Comparison of ENCODE assay signal across 19 cellular contexts in the genomic region with DNA sequence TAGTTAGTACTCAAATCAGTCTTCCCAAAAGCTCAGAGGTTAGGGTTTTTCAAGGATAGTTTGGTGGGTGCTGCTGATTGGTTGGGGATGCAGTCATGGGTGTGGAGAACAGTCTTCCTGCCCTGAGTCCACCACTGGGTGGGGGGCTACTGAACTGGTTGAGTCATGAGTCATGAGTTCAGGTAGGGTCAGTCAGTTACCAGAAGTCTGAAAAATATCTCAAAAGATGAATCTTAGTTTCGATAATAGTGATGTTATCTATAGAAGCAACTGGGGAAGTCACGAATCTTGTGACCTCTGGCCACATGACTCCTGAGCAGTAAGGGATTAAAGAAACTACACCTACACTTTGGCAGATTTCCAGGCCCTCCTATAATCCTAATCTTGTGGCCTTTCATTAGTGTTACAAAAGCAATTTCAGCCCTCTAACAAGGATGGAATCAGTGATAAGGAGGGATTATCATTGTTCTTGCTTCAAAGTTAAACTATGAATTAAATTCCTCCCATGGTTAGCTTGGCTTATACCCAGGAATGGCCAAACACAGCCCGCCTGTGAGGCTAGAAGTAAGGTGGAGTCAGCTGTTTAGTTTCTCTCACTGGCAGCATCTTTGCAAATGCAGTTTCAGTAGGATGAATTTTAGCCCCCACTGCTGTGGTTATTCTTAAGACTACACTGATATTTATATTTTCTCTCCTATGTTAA. TPM values are rescaled to one million over a fixed set of nuclear protein-coding genes. Genes with fewer than 3 reads are reported as not detected.
A peak's percentile ranks its signal among the peaks of the same experiment; 100 is the strongest.
DNase-seq lines count a peak whose midpoint lies in the region; ATAC-seq, FAIRE-seq and TF ChIP-seq lines count a peak whose summit lies in the region.
"Had no signal": no experiment of that assay in that cellular context is flagged by ENCODE, and none has a peak within 500 bp of the region (broad histone marks: within the 10 kb centered on the region; RNA-seq: fewer than 3 reads in every experiment).

No MANE protein-coding gene starts in this region.

- ATAC-seq in GM18858 (IDR thresholded peaks at IDR 0.05; ENCODE audit: unreplicated experiment) (peak; percentile 62), GM23338 (no peak), HG03378 (IDR thresholded peaks at IDR 0.05; ENCODE audit: unreplicated experiment) (peak; percentile 70)
- no peak for ATAC-seq in activated naive CD4-positive, alpha-beta T cell treated with anti-CD3 and anti-CD28 coated beads, Interleukin-2, amount 50 U/mL, for 72 hours
- ATAC-seq: heart right ventricle, PC-3 had no signal

- H3K9ac ChIP-seq in H1 (replicated peaks in 1 of 4; ENCODE audit: extremely low read depth in 1 of 4, low read depth in 3 of 4, low read length in 3 of 4) = no peak overlapping the region

- no peak for TF ChIP-seq RAD21 in H1 (IDR thresholded peaks at IDR 0.05 in 1 of 2, conservative IDR thresholded peaks at IDR 0.05 in 1 of 2; ENCODE audit: low read depth in 2 of 2, low read length in 2 of 2)

- peak overlapping the region; percentile 84; the same call in 1 of the 2 replicates for H3K18ac ChIP-seq in H1 (ENCODE audit: extremely low read depth, low read length)

- peaks cover 38% of the 10 kb centered on the region for H3K4me1 Mint-ChIP-seq in GM23338
- H3K4me1 Mint-ChIP-seq: activated CD4-positive, alpha-beta T cell treated with anti-CD3 and anti-CD28 coated beads, Interleukin-2, amount 10 ng/mL, durations not matched to agents 24 days and 14 days had no signal

- peaks cover 3% of the 10 kb centered on the region; the same call in 1 of the 2 replicates for H3K9me2 ChIP-seq in GM23338 (ENCODE audit: insufficient read depth)

- no peaks in the 10 kb centered on the region for H3K36me3 Mint-ChIP-seq in GM23338 (ENCODE audit: low read depth)
- H3K36me3 Mint-ChIP-seq in activated naive CD4-positive, alpha-beta T cell treated with anti-CD3 and anti-CD28 coated beads, Interleukin-2, amount 50 U/mL, for 72 hours = no peaks in the 10 kb centered on the region

- H3K56ac ChIP-seq in H1 (replicated peaks; ENCODE audit: insufficient read length, low read depth, low read length) = no peak overlapping the region

- no peak overlapping the region for H2BK12ac ChIP-seq in H1 (ENCODE audit: low read depth, low read length)

- no peak overlapping the region for H4K8ac ChIP-seq in H1 (ENCODE audit: extremely low read depth, insufficient read depth, low read length)

- H3K79me2 ChIP-seq in GM23338 (replicated peaks; ENCODE audit: insufficient read depth) (no peaks in the 10 kb centered on the region), H1 (ENCODE audit: control insufficient read depth in 1 of 2, insufficient read depth in 2 of 2, low read length in 2 of 2) (no peaks in the 10 kb centered on the region)

- no peaks in the 10 kb centered on the region for H3K79me1 ChIP-seq in H1 (ENCODE audit: low read depth, low read length)

- peak overlapping the region; percentile 79; the same call in 1 of the 2 replicates for H3K27ac Mint-ChIP-seq in GM23338
- no peak overlapping the region for H3K27ac Mint-ChIP-seq in activated naive CD4-positive, alpha-beta T cell treated with anti-CD3 and anti-CD28 coated beads, Interleukin-2, amount 50 U/mL, for 72 hours
- H3K27ac Mint-ChIP-seq: activated CD4-positive, alpha-beta T cell treated with anti-CD3 and anti-CD28 coated beads, Interleukin-2, amount 10 ng/mL, durations not matched to agents 24 days and 14 days; activated T-helper 2 cell treated with anti-CD3 and anti-CD28 coated beads, Interferon-gamma antibody, Interleukin-2, Interleukin-4, amounts not matched to agents 10 μg/mL and 5 μg/mL and 100 μg/mL, durations not matched to agents 14 hours and 24 hours and 36 hours had no signal

- no peaks in the 10 kb centered on the region for H3K9me3 Mint-ChIP-seq in GM23338
- peaks cover 0 to 15% of the 10 kb centered on the region in 2 donors for H3K9me3 Mint-ChIP-seq in activated naive CD4-positive, alpha-beta T cell treated with anti-CD3 and anti-CD28 coated beads, Interleukin-2, amount 50 U/mL, for 72 hours
- H3K9me3 Mint-ChIP-seq: activated CD4-positive, alpha-beta T cell treated with anti-CD3 and anti-CD28 coated beads, Interleukin-2, amount 10 ng/mL, durations not matched to agents 24 days and 14 days; activated T-helper 2 cell treated with anti-CD3 and anti-CD28 coated beads, Interferon-gamma antibody, Interleukin-2, Interleukin-4, amounts not matched to agents 10 μg/mL and 5 μg/mL and 100 μg/mL, durations not matched to agents 14 hours and 24 hours and 36 hours had no signal

- peak overlapping the region; percentile 26 for H2BK120ac ChIP-seq in H1 (replicated peaks; ENCODE audit: low read depth, low read length)

- no peak overlapping the region for H4K91ac ChIP-seq in H1 (replicated peaks; ENCODE audit: insufficient read length, low read length)

- H3K4me2 ChIP-seq in GM23338 (peak overlapping the region; percentile 24; the same call in 1 of the 2 replicates), H1 (ENCODE audit: insufficient read depth in 1 of 2, low read depth in 2 of 2, low read length in 2 of 2) (0 out of 4 replicates have a peak overlapping the region, but pooled peaks of 1 of the 2 experiments have one; percentile 23)

- WGBS in H1 (ENCODE audit: extremely low coverage in 1 of 2, insufficient coverage in 1 of 2, insufficient read length in 1 of 2, insufficient replicate concordance in 2 of 2, low coverage in 1 of 2, low lambda C conversion rate in 2 of 2, missing lambda C conversion rate in 1 of 2), 2 experiments = 98% methylated on average over 3 of the region's 3 CpGs; no CpG with 5 or more reads in 1 of the 2 experiments

- no peak overlapping the region for H3K4me3 Mint-ChIP-seq in GM23338
- H3K4me3 Mint-ChIP-seq: activated CD4-positive, alpha-beta T cell treated with anti-CD3 and anti-CD28 coated beads, Interleukin-2, amount 10 ng/mL, durations not matched to agents 24 days and 14 days had no signal

- TF ChIP-seq CTCF in GM23338 (conservative IDR thresholded peaks at IDR 0.05; ENCODE audit: low read depth in 2 of 2) (no peak), H1 (IDR thresholded peaks at IDR 0.05; ENCODE audit: control extremely low read depth in 1 of 3, insufficient read depth in 1 of 3, low read depth in 1 of 3, low read length in 3 of 3) (no peak)

- no peak overlapping the region for H3K23ac ChIP-seq in H1 (ENCODE audit: insufficient read length)

- peaks cover 3% of the 10 kb centered on the region for H3K27me3 Mint-ChIP-seq in GM23338 (ENCODE audit: insufficient read depth, low read depth, poor library complexity)
- H3K27me3 Mint-ChIP-seq: activated CD4-positive, alpha-beta T cell treated with anti-CD3 and anti-CD28 coated beads, Interleukin-2, amount 10 ng/mL, durations not matched to agents 24 days and 14 days had no signal

- no peaks in the 10 kb centered on the region for H3K36me3 ChIP-seq in GM23338 (ENCODE audit: insufficient read depth)
- H3K36me3 ChIP-seq in H1 (ENCODE audit: control insufficient read depth in 2 of 4, insufficient read depth in 4 of 4, low read length in 3 of 4) = no peaks in the 10 kb centered on the region
- H3K36me3 ChIP-seq: heart right ventricle, vagina had no signal

- no peaks in the 10 kb centered on the region for H3K23me2 ChIP-seq in H1 (ENCODE audit: low read depth, low read length)

- H3K27me3 ChIP-seq in GM23338 (ENCODE audit: insufficient read depth) (no peaks in the 10 kb centered on the region), H1 (replicated peaks in 1 of 4; ENCODE audit: control insufficient read depth in 3 of 4, extremely low read depth in 1 of 4, insufficient read depth in 3 of 4, low read length in 3 of 4) (no peaks in the 10 kb centered on the region)
- H3K27me3 ChIP-seq: vagina had no signal

- no peak for FAIRE-seq in H1 (lab: Jason Lieb, UNC)

- no peak for TF ChIP-seq EP300 in H1 (IDR thresholded peaks at IDR 0.05; ENCODE audit: borderline replicate concordance in 1 of 2, low read depth in 2 of 2, low read length in 2 of 2)

- no peak overlapping the region for H2BK15ac ChIP-seq in H1 (ENCODE audit: low read length)

- no peaks in the 10 kb centered on the region for H4K20me1 ChIP-seq in GM23338 (replicated peaks; ENCODE audit: insufficient read depth)
- no peaks in the 10 kb centered on the region for H4K20me1 ChIP-seq in H1 (replicated peaks in 1 of 2; ENCODE audit: control insufficient read depth in 1 of 2, insufficient read depth in 2 of 2, low read length in 2 of 2)

- no peak for TF ChIP-seq POLR2A in H1 (IDR thresholded peaks at IDR 0.05; ENCODE audit: control extremely low read depth in 1 of 2, low read depth in 2 of 2, low read length in 2 of 2)

- no peak overlapping the region for H3K4ac ChIP-seq in H1 (replicated peaks; ENCODE audit: insufficient read length, low read depth, low read length)

- H3K27ac ChIP-seq in GM23338 (ENCODE audit: low read depth) (peak overlapping the region; percentile 80; the same call in 1 of the 2 replicates), H1 (ENCODE audit: low read depth, low read length) (no peak overlapping the region)
- H3K27ac ChIP-seq: heart right ventricle, vagina had no signal

- H3K14ac ChIP-seq in H1 (ENCODE audit: insufficient read length) = no peak overlapping the region

- H2BK5ac ChIP-seq in H1 (ENCODE audit: low read depth, low read length) = peak overlapping the region; percentile 52; the same call in 1 of the 2 replicates

- no peak for DNase-seq in GM23338 (ENCODE audit: low spot score)
- DNase-seq in H1 (ENCODE audit: low read depth in 1 of 2, low spot score in 2 of 2) = no peak
- no peak for DNase-seq in activated naive CD4-positive, alpha-beta T cell treated with anti-CD3 and anti-CD28 coated beads, Interleukin-2, amount 50 U/mL, for 72 hours (ENCODE audit: low spot score in 2 of 2)
- no peak for DNase-seq in nucleus accumbens (lab: John Stamatoyannopoulos, UW)
- no peak for DNase-seq in GM19238 (ENCODE audit: insufficient read length, low spot score)
- DNase-seq in middle frontal gyrus (ENCODE audit: extremely low spot score, low spot score) = no peak
- DNase-seq: activated CD4-positive, alpha-beta T cell treated with anti-CD3 and anti-CD28 coated beads, Interleukin-2, amount 10 ng/mL, durations not matched to agents 24 days and 14 days; AML-193; DND-41; heart right ventricle; Karpas-422; NCI-H2171 treated with DMSO at 0.1 percent for 48 hours; PC-3; stimulated activated CD4-positive, alpha-beta T cell treated with anti-CD3 and anti-CD28 coated beads, Interleukin-12 subunit alpha, Interleukin-12 subunit beta, amount 100 ng/mL, for 4 hours; T-helper 2 cell had no signal

- no peaks in the 10 kb centered on the region for H3K9me3 ChIP-seq in H1 (ENCODE audit: insufficient read depth in 2 of 2, low read depth in 1 of 2, low read length in 1 of 2)
- H3K9me3 ChIP-seq: heart right ventricle, vagina had no signal

- H3K4me3 ChIP-seq in GM23338 (no peak overlapping the region), H1 (ENCODE audit: extremely low read depth in 1 of 4, insufficient read depth in 2 of 4, low read depth in 3 of 4, low read length in 4 of 4) (no peak overlapping the region)
- H3K4me3 ChIP-seq: heart right ventricle, vagina had no signal

- 0 out of 2 replicates have a peak overlapping the region, but pooled peaks have one; percentile 27 for H2BK20ac ChIP-seq in H1 (ENCODE audit: low read length)

- POLR2A ChIA-PET in H1 (lab: Charles Lee; ENCODE audit: partially characterized antibody) = interaction anchor here (0.9 kb wide), 1 partner anchor 8 kb away, joined by 4 read pairs; no protein-coding TSS in a partner anchor

- CTCF ChIA-PET in H1 (lab: Charles Lee; ENCODE audit: partially characterized antibody) = no interaction called here

- H4K5ac ChIP-seq in H1 (ENCODE audit: insufficient read length, low read depth, low read length) = no peak overlapping the region

- H3K4me1 ChIP-seq in GM23338 (ENCODE audit: insufficient read depth) = peaks cover 29% of the 10 kb centered on the region
- H3K4me1 ChIP-seq in H1 (replicated peaks in 1 of 4; ENCODE audit: control insufficient read depth in 3 of 4, insufficient read depth in 4 of 4, low read length in 3 of 4) = peaks cover 4 to 19% (median 6%) of the 10 kb centered on the region in 4 experiments; a peak in 6 of 7 replicates
- H3K4me1 ChIP-seq: heart right ventricle, vagina had no signal

- H3F3A ChIP-seq in GM23338 (replicated peaks; ENCODE audit: low read depth) = no peaks in the 10 kb centered on the region; the same call in 1 of the 2 replicates

- H2AFZ ChIP-seq in GM23338 (peak overlapping the region; percentile 8; the same call in 1 of the 2 replicates), H1 (ENCODE audit: low read length) (no peak overlapping the region; the same call in 1 of the 2 replicates)

- H2AK5ac ChIP-seq in H1 (ENCODE audit: low read depth, low read length) = no peak overlapping the region

RNA-seq across cellular contexts. Expression of a gene that starts 33.3 kb away (rescaled TPM):
- 1.1 TPM in 1 of 2 replicates, not detected in the other for total RNA-seq in GM23338 (2014; rRNA removed; shearing (Covaris generic))
- 0.39 TPM in 1 of 2 replicates, not detected in the other for polyA plus RNA-seq in GM23338 (2016; fragmentation: Nextera tagmentation; extraction: Ambion mirVana)
- total RNA-seq in H1 (2021; fragmentation: NEBNext Ultra II Directional; extraction: Animal tissue kit (Norgen Biotek cat#: 25700)) = 0.34 TPM in 1 of 2 replicates, not detected in the other
- polyA plus RNA-seq in H1 (2011; rRNA removed) = 0.03 and 0.20 TPM in 2 replicates
- 0.06 TPM for polyA plus RNA-seq in H1 (2011; cell fraction: cytosol; rRNA removed)
- 0.09 TPM for polyA plus RNA-seq in H1 (2011; cell fraction: nucleus; rRNA removed)
- polyA plus RNA-seq in H1 (2012, experiment 1 of 2) = 0.07 to 0.26 TPM (median 0.14 TPM) in 4 replicates
- not detected for polyA plus RNA-seq in H1 (2012, experiment 2 of 2)
- polyA plus RNA-seq in H1 (2013, experiment 1 of 2) = 0.06 TPM
- 0.07 TPM for polyA plus RNA-seq in H1 (2013, experiment 2 of 2)
- 0.09 and 0.10 TPM in 2 replicates for polyA minus RNA-seq in H1 (2011; rRNA and poly(A)+ RNA removed)
- not detected for polyA minus RNA-seq in H1 (2011; cell fraction: cytosol; rRNA and poly(A)+ RNA removed)
- polyA minus RNA-seq in H1 (2011; cell fraction: nucleus; rRNA and poly(A)+ RNA removed) = not detected
- not detected for total RNA-seq in activated naive CD4-positive, alpha-beta T cell treated with anti-CD3 and anti-CD28 coated beads, Interleukin-2, amount 50 U/mL, for 72 hours
- total RNA-seq: activated CD4-positive, alpha-beta T cell treated with anti-CD3 and anti-CD28 coated beads, Interleukin-2, amount 10 ng/mL, durations not matched to agents 24 days and 14 days; activated T-helper 2 cell treated with anti-CD3 and anti-CD28 coated beads, Interferon-gamma antibody, Interleukin-2, Interleukin-4, amounts not matched to agents 10 μg/mL and 5 μg/mL and 100 μg/mL, durations not matched to agents 14 hours and 24 hours and 36 hours; PC-3; vagina had no signal

Comparison
In these comparisons a context has a peak if more than half of its experiments do, and no peak if none do; other contexts are left out.
1. ATAC-seq: peak in GM18858 (single experiment) and HG03378 (single experiment); none in GM23338 (single experiment) and activated naive CD4-positive, alpha-beta T cell treated with anti-CD3 and anti-CD28 coated beads, Interleukin-2, amount 50 U/mL, for 72 hours (0 of 2).